In genomic region chr7:43905209-43905946, GRCh38 we compare ENCODE assay signal across 8 cellular contexts.
A peak's percentile ranks its signal among the peaks of the same experiment; 100 is the strongest.
DNase-seq lines count a peak whose midpoint lies in the region; ATAC-seq and TF ChIP-seq lines count a peak whose summit lies in the region.

No MANE protein-coding gene starts in this region.

- H3K27ac ChIP-seq in HUES48 (ENCODE audit: low read depth, low read length): peak overlapping the region; percentile 16

- no peaks in the 10 kb centered on the region for H3K27me3 Mint-ChIP-seq in stimulated activated naive B cell treated with anti-CD40 and anti-IgM and Interleukin-4, amounts not matched to agents 10 μg/mL and 1 μg/mL and 100 μg/mL, for 72 hours

- DNase-seq in AG08395 (ENCODE audit: low spot score): peak; percentile 62
- no peak for DNase-seq in astrocyte of the spinal cord (ENCODE audit: low read depth, low spot score)
- DNase-seq in iPS-NIHi7 (ENCODE audit: extremely low spot score): peak; percentile 46
- no peak for DNase-seq in stimulated activated naive B cell treated with anti-CD40 and anti-IgM and Interleukin-4, amounts not matched to agents 10 μg/mL and 1 μg/mL and 100 μg/mL, for 72 hours
- DNase-seq in NCI-H1694 (lab: John Stamatoyannopoulos, UW): no peak
- DNase-seq in SIG-M5 treated with dmso at 0.1 percent for 504 hours (lab: John Stamatoyannopoulos, UW; ENCODE audit: unreplicated experiment): no peak

- H3K4me1 ChIP-seq in HUES48 (ENCODE audit: control insufficient read depth, insufficient read depth, low read length): peaks cover 20% of the 10 kb centered on the region

- H3K9me3 Mint-ChIP-seq in stimulated activated naive B cell treated with anti-CD40 and anti-IgM and Interleukin-4, amounts not matched to agents 10 μg/mL and 1 μg/mL and 100 μg/mL, for 72 hours: no peaks in the 10 kb centered on the region

- H3K36me3 ChIP-seq in HUES48 (ENCODE audit: control insufficient read depth, insufficient read depth, low read length): no peaks in the 10 kb centered on the region

- H3K4me3 ChIP-seq in HUES48 (ENCODE audit: low read depth, low read length) (peak overlapping the region; percentile 78), astrocyte of the spinal cord (ENCODE audit: low read depth, low read length) (peak overlapping the region; percentile 56)

- H3K27me3 ChIP-seq in HUES48 (ENCODE audit: control insufficient read depth, insufficient read depth, low read length): no peaks in the 10 kb centered on the region

- peak overlapping the region; percentile 92 for H3K4me3 Mint-ChIP-seq in stimulated activated naive B cell treated with anti-CD40 and anti-IgM and Interleukin-4, amounts not matched to agents 10 μg/mL and 1 μg/mL and 100 μg/mL, for 72 hours

- peaks cover 17 to 38% of the 10 kb centered on the region in 2 donors for H3K4me1 Mint-ChIP-seq in stimulated activated naive B cell treated with anti-CD40 and anti-IgM and Interleukin-4, amounts not matched to agents 10 μg/mL and 1 μg/mL and 100 μg/mL, for 72 hours

- H3K9ac ChIP-seq in HUES48 (ENCODE audit: low read depth, low read length): no peak overlapping the region

- no peak for ATAC-seq in stimulated activated naive B cell treated with anti-CD40 and anti-IgM and Interleukin-4, amounts not matched to agents 10 μg/mL and 1 μg/mL and 100 μg/mL, for 72 hours (replicated peaks)
- ATAC-seq in HG02763 (IDR thresholded peaks at IDR 0.05; ENCODE audit: unreplicated experiment): no peak

- no peaks in the 10 kb centered on the region for H3K9me3 ChIP-seq in HUES48 (ENCODE audit: control insufficient read depth, insufficient read depth, low read length)

- peaks cover 0 to 5% of the 10 kb centered on the region in 2 donors for H3K36me3 Mint-ChIP-seq in stimulated activated naive B cell treated with anti-CD40 and anti-IgM and Interleukin-4, amounts not matched to agents 10 μg/mL and 1 μg/mL and 100 μg/mL, for 72 hours

- TF ChIP-seq CTCF in astrocyte of the spinal cord (IDR thresholded peaks at IDR 0.05; ENCODE audit: low read depth, low read length): no peak

- in situ Hi-C loops in astrocyte of the spinal cord (cut with HindIII; ENCODE audit: low sequenced_read_pairs): no loop called here

- H3K27ac Mint-ChIP-seq in stimulated activated naive B cell treated with anti-CD40 and anti-IgM and Interleukin-4, amounts not matched to agents 10 μg/mL and 1 μg/mL and 100 μg/mL, for 72 hours: peak overlapping the region; percentile 98

Comparison
In these comparisons a context has a peak if more than half of its experiments do, and no peak if none do; other contexts are left out.
1. DNase-seq: peak in AG08395 (single experiment) and iPS-NIHi7 (single experiment); none in astrocyte of the spinal cord (single experiment), stimulated activated naive B cell treated with anti-CD40 and anti-IgM and Interleukin-4, amounts not matched to agents 10 μg/mL and 1 μg/mL and 100 μg/mL, for 72 hours (single experiment), NCI-H1694 (single experiment) and SIG-M5 treated with dmso at 0.1 percent for 504 hours (single experiment).